18 cellular contexts compared by ENCODE assay signal in the genomic region with DNA sequence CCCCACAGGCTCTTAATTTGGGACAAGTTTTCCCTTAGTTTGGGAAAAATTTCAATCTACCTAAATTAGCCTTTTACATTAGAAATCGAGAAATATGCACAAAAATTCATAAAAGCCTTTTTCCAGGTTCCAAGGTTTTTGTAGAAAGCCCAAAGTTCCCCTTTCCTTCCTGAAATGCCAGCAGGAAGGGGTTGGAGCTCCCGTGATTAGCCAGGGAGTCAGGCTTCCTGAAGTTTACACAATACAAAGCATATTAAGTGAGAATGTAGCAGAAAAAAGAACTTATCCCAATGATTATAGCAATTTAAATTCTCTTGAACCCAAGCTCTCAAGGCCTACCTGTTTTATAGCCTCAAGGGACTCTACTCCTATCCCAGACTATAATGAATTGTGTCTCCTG. TPM values are rescaled to one million over a fixed set of nuclear protein-coding genes. Genes with fewer than 3 reads are reported as not detected.
A peak's percentile ranks its signal among the peaks of the same experiment; 100 is the strongest.
DNase-seq lines count a peak whose midpoint lies in the region; ATAC-seq and TF ChIP-seq lines count a peak whose summit lies in the region.
"Had no signal": no experiment of that assay in that cellular context is flagged by ENCODE, and none has a peak within 500 bp of the region (broad histone marks: within the 10 kb centered on the region; RNA-seq: fewer than 3 reads in every experiment).

No MANE protein-coding gene starts in this region.

- 56 to 80% (median 63%) methylated on average over 2 of the region's 2 CpGs for WGBS in spleen, 5 donors

- no peak for TF ChIP-seq POLR2A in spleen (IDR thresholded peaks at IDR 0.05)

- peaks cover 14% of the 10 kb centered on the region for H3K4me1 Mint-ChIP-seq in T-helper 17 cell

- H3K4me1 ChIP-seq in DND-41 (ENCODE audit: insufficient read depth, low read length), result peaks cover 16% of the 10 kb centered on the region
- H3K4me1 ChIP-seq in spleen, result peaks cover 3 to 42% (median 26%) of the 10 kb centered on the region in 6 donors

- H3K36me3 ChIP-seq in DND-41 (ENCODE audit: insufficient read depth, low read length) (peaks cover 38% of the 10 kb centered on the region), spleen (peaks cover 0 to 37% (median 0%) of the 10 kb centered on the region in 6 donors)

- intact Hi-C loops in spleen (cut with DNase I; ENCODE audit: low total_unique reads), result no loop called here

- H2AFZ ChIP-seq in DND-41 (ENCODE audit: low read depth, low read length), result no peak overlapping the region

- H3K4me3 Mint-ChIP-seq in T-helper 17 cell, result no peak overlapping the region

- H3K27ac ChIP-seq in DND-41 (ENCODE audit: low read length) (peak overlapping the region; percentile 2; the same call in 1 of the 2 replicates), epithelial cell of prostate (peak overlapping the region; percentile 28), spleen (peak overlapping the region; percentile 1 to 75 (median 58))

- H4K20me1 ChIP-seq in DND-41 (ENCODE audit: insufficient read depth, low read length), result peaks cover 24% of the 10 kb centered on the region; the same call in 1 of the 2 replicates

- TF ChIP-seq CTCF in DND-41 (IDR thresholded peaks at IDR 0.05; ENCODE audit: borderline replicate concordance, extremely low read depth, low read length, poor library complexity, severe bottlenecking), result no peak
- no peak for TF ChIP-seq CTCF in spleen (IDR thresholded peaks at IDR 0.05 in 8 of 11, conservative IDR thresholded peaks at IDR 0.05 in 3 of 11)

- H3K4me3 ChIP-seq in DND-41 (ENCODE audit: low read depth in 1 of 2, low read length in 2 of 2) (no peak overlapping the region), spleen (no peak overlapping the region)
- H3K4me3 ChIP-seq: A549 had no signal

- ATAC-seq in DND-41 (ENCODE audit: insufficient read depth, low read depth) (no peak), T-helper 17 cell (no peak), GM19023 (IDR thresholded peaks at IDR 0.05; ENCODE audit: unreplicated experiment) (no peak)
- ATAC-seq: A549 had no signal

- H3K27ac Mint-ChIP-seq in T-helper 17 cell, result peak overlapping the region; percentile 69

- H3K9me3 ChIP-seq in DND-41 (ENCODE audit: insufficient read depth, low read length, severe bottlenecking) (no peaks in the 10 kb centered on the region), T-helper 17 cell (ENCODE audit: control insufficient read depth, low read length, poor library complexity, severe bottlenecking) (no peaks in the 10 kb centered on the region), spleen (no peaks in the 10 kb centered on the region)
- H3K9me3 ChIP-seq: A549 had no signal

- peaks cover 11% of the 10 kb centered on the region for H3K79me2 ChIP-seq in DND-41 (ENCODE audit: insufficient read depth, low read length)

- DNase-seq in DND-41 (no peak), T-helper 17 cell (no peak), epithelial cell of prostate (ENCODE audit: low read depth, low spot score) (no peak), spleen (peak; percentile 3), NCI-H1436 (lab: John Stamatoyannopoulos, UW) (no peak), NCI-H82 treated with DMSO at 0.1 percent for 48 hours (lab: John Stamatoyannopoulos, UW; ENCODE audit: unreplicated experiment) (no peak)
- DNase-seq in stimulated activated CD4-positive, alpha-beta T cell treated with anti-CD3 and anti-CD28 coated beads, Interleukin-2, amount 100 ng/mL, for 24 hours, result no peak
- DNase-seq: C1 segment of cervical spinal cord, DMS 273 treated with DMSO at 0.1 percent for 48 hours, GF-D8, GOT3, KG1, NCI-H2107, NCI-H2227 treated with DMSO at 0.1 percent for 48 hours, NCI-H524, SHP77 had no signal

- no peaks in the 10 kb centered on the region for H3K27me3 Mint-ChIP-seq in T-helper 17 cell

- no peak overlapping the region for H3K9ac ChIP-seq in DND-41 (ENCODE audit: low read depth, low read length)

- H3K4me2 ChIP-seq in DND-41 (ENCODE audit: insufficient read depth, low read length), result no peak overlapping the region
- H3K4me2 ChIP-seq: A549 had no signal

- peaks cover 7% of the 10 kb centered on the region for H3K36me3 Mint-ChIP-seq in T-helper 17 cell (ENCODE audit: low read depth)

- H3K27me3 ChIP-seq in DND-41 (ENCODE audit: insufficient read depth, low read length, poor library complexity) (no peaks in the 10 kb centered on the region), spleen (replicated peaks in 1 of 7) (no peaks in the 10 kb centered on the region)

RNA-seq across cellular contexts. Expression of gene SYNJ2, which starts 39.1 kb away (rescaled TPM):
- total RNA-seq in T-helper 17 cell (10 to 100 TPM; 43.6 to 45.0 TPM), spleen (10 to 100 TPM in 5 of 7 donors, 1 to 10 TPM in 2; 6.7 to 34.0 (median 11.9) TPM)
- polyA plus RNA-seq in spleen, result 1 to 10 TPM; 2.4 to 2.8 (median 2.6) TPM

Comparison
In these comparisons a context has a peak if more than half of its experiments do, and no peak if none do; other contexts are left out.
1. H3K27ac ChIP-seq: peak in every context shown above with its lines; median percentile 58 in spleen; 28 in epithelial cell of prostate; 2 in DND-41.